8 cellular contexts compared by ENCODE assay signal in genomic region chr7:27179503-27180430, GRCh38.
DNase-seq lines count a peak whose midpoint lies in the region; ATAC-seq and TF ChIP-seq lines count a peak whose summit lies in the region.

No MANE protein-coding gene starts in this region.

- DNase-seq in AG10803 (ENCODE audit: low read depth) (peak; percentile 82), HCEC 1CT (peak; percentile 87), SW480 (ENCODE audit: low spot score) (peak; percentile 90), astrocyte of the cerebellum (ENCODE audit: low read depth) (no peak), iPS-NIHi7 (ENCODE audit: extremely low spot score) (peak; percentile 81), GM19240 (ENCODE audit: insufficient read length, low spot score) (no peak)
- DNase-seq in stimulated activated CD4-positive, alpha-beta T cell treated with anti-CD3 and anti-CD28 coated beads, Interleukin-12 subunit alpha, Interleukin-12 subunit beta, amount 100 ng/mL, for 24 hours (ENCODE audit: low read depth in 2 of 2) = peak; percentile 37 to 59

- peak overlapping the region; percentile 87 for H3K4me3 ChIP-seq in AG10803 (ENCODE audit: low read length)
- H3K4me3 ChIP-seq in astrocyte of the cerebellum (ENCODE audit: low read depth, low read length) = no peak overlapping the region

- in situ Hi-C loops in astrocyte of the cerebellum (cut with HindIII; ENCODE audit: low sequenced_read_pairs) = no loop called here

- ATAC-seq in GM18873 (IDR thresholded peaks at IDR 0.05; ENCODE audit: low FRiP score, unreplicated experiment) = no peak

- TF ChIP-seq CTCF in AG10803 (conservative IDR thresholded peaks at IDR 0.05; ENCODE audit: low read length) (peak; percentile 73), astrocyte of the cerebellum (IDR thresholded peaks at IDR 0.05; ENCODE audit: low read depth, low read length, missing control alignments) (peak; percentile 69)

Comparison
In these comparisons a context has a peak if more than half of its experiments do, and no peak if none do; other contexts are left out.
1. DNase-seq: peak in AG10803 (single experiment), HCEC 1CT (single experiment), SW480 (single experiment), iPS-NIHi7 (single experiment) and stimulated activated CD4-positive, alpha-beta T cell treated with anti-CD3 and anti-CD28 coated beads, Interleukin-12 subunit alpha, Interleukin-12 subunit beta, amount 100 ng/mL, for 24 hours (2 of 2); none in astrocyte of the cerebellum (single experiment) and GM19240 (single experiment).